ENCODE assay signal across 10 cellular contexts in the genomic region with DNA sequence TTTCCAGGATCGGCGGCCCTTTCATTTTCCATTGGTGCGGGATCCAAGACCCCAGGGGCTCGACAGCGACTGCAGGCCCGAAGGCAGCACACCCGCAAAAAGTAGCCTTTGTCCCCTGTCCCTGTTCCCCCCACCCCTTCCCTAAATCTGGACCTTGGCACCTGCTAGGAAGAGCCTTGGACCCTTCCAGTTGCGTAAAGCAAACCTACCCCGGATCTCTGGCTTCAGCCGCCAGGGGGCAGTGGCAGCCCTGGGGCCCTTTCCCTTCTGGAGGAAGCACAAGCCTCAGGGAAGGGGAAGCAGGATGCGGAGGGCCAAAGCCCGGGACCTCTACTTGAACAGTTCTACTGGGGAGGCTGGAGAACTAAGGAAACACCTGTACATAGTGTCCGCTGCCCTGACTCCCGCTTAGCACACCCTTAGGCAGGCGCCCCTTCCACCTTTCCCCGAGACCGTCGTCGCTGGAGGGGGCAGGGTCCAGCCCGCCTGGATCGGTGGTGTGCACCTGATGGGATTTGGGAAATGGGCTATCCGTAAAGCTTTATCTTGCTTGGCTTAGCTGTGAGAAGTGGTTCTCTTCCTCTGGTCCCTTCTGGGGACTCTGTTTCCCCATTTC. TPM values are rescaled to one million over a fixed set of nuclear protein-coding genes. Genes with fewer than 3 reads are reported as not detected.
DNase-seq lines count a peak whose midpoint lies in the region; ATAC-seq and TF ChIP-seq lines count a peak whose summit lies in the region.
"Not testable (repeated sequence)": the region's sequence is repeated elsewhere in the genome, so short reads cannot be mapped to it uniquely, and the experiment has no call there.
"Had no signal": no experiment of that assay in that cellular context is flagged by ENCODE, and none has a peak within 500 bp of the region (broad histone marks: within the 10 kb centered on the region; RNA-seq: fewer than 3 reads in every experiment).

No MANE protein-coding gene starts in this region.

- POLR2A ChIA-PET in IMR-90 (lab: Charles Lee; ENCODE audit: unreplicated experiment) = not testable (repeated sequence)

- H3K4me2 ChIP-seq in IMR-90 (ENCODE audit: low read depth, low read length) = not testable (repeated sequence)

- not testable (repeated sequence) for H3K27ac Mint-ChIP-seq in osteocyte (ENCODE audit: unreplicated experiment)

- H2AK9ac ChIP-seq in IMR-90 (replicated peaks; ENCODE audit: low read depth, low read length, poor library complexity) = not testable (repeated sequence)

- not testable (repeated sequence) for H3K4me3 ChIP-seq in IMR-90 (ENCODE audit: insufficient read depth, low read depth, low read length); Peyer's patch; body of pancreas; esophagus squamous epithelium; kidney epithelial cell (ENCODE audit: low read depth, low read length)

- not testable (repeated sequence) for H3K79me1 ChIP-seq in IMR-90 (ENCODE audit: low read depth in 1 of 2, low read length in 2 of 2)

- not testable (repeated sequence) for H4K5ac ChIP-seq in IMR-90 (ENCODE audit: low read depth, low read length)

- peak; percentile 67 for TF ChIP-seq CTCF in C4-2B (conservative IDR thresholded peaks at IDR 0.05)
- TF ChIP-seq CTCF in IMR-90 (conservative IDR thresholded peaks at IDR 0.05; ENCODE audit: low read depth, low read length) = 0 out of 2 replicates have a peak, but pooled peaks have one; percentile 8
- peak in 4 of 6 experiments; percentile 22 to 36 (median 32) for TF ChIP-seq CTCF in Peyer's patch (IDR thresholded peaks at IDR 0.05)
- peak; percentile 9 to 44 (median 34) for TF ChIP-seq CTCF in body of pancreas (IDR thresholded peaks at IDR 0.05)
- TF ChIP-seq CTCF in esophagus squamous epithelium (IDR thresholded peaks at IDR 0.05) = peak in 4 of 6 experiments; percentile 11 to 37 (median 20)
- TF ChIP-seq CTCF in kidney epithelial cell (IDR thresholded peaks at IDR 0.05; ENCODE audit: insufficient read depth, low read length, poor library complexity, severe bottlenecking) = peak; percentile 26
- TF ChIP-seq CTCF in osteocyte (IDR thresholded peaks at IDR 0.05) = peak; percentile 36

- not testable (repeated sequence) for H3K9me1 ChIP-seq in IMR-90 (ENCODE audit: insufficient read depth, low read length)

- not testable (repeated sequence) for H3K9me3 Mint-ChIP-seq in osteocyte (ENCODE audit: unreplicated experiment)

- not testable (repeated sequence) for H4K91ac ChIP-seq in IMR-90 (ENCODE audit: insufficient read depth, low read depth, low read length)

- H3K36me3 ChIP-seq in IMR-90 (ENCODE audit: control insufficient read depth, insufficient read depth, low read length) (peaks cover 15% of the 10 kb centered on the region; the same call in 1 of the 2 replicates), Peyer's patch (peaks cover 0 to 24% (median 0%) of the 10 kb centered on the region in 3 donors), esophagus squamous epithelium (peaks cover 0 to 55% (median 3%) of the 10 kb centered on the region in 3 donors)
- not testable (repeated sequence) for H3K36me3 ChIP-seq in body of pancreas (replicated peaks in 1 of 2; ENCODE audit: insufficient read depth in 1 of 2, low read depth in 2 of 2); kidney epithelial cell (ENCODE audit: control insufficient read depth, insufficient read depth, low read length)

- not testable (repeated sequence) for H2BK15ac ChIP-seq in IMR-90 (ENCODE audit: low read depth, low read length)

- H3K4me3 Mint-ChIP-seq in osteocyte (ENCODE audit: unreplicated experiment) = not testable (repeated sequence)

- intact Hi-C loops in IMR-90 (cut with micrococcal nuclease); body of pancreas (cut with DNase I); esophagus squamous epithelium (cut with DNase I): not testable (repeated sequence)

- not testable (repeated sequence) for H3K36me3 Mint-ChIP-seq in osteocyte (ENCODE audit: unreplicated experiment)

- not testable (repeated sequence) for H3K27me3 ChIP-seq in IMR-90 (ENCODE audit: control insufficient read depth, insufficient read depth, low read length); Peyer's patch; body of pancreas; esophagus squamous epithelium; kidney epithelial cell (ENCODE audit: control insufficient read depth, insufficient read depth, low read length)

- whole genome bisulfite sequencing in IMR-90 (ENCODE audit: extremely low coverage in 2 of 2, insufficient read length in 1 of 2), 2 experiments = no CpG with 5 or more reads among the region's 22 CpGs
- 63 to 84% methylated on average over 8 to 11 of the region's 22 CpGs for WGBS in body of pancreas, 2 donors
- 95% methylated on average over 4 of the region's 22 CpGs; no CpG with 5 or more reads in 1 of the 2 donors for WGBS in esophagus squamous epithelium, 2 donors

- H2AK5ac ChIP-seq in IMR-90 (ENCODE audit: low read depth, low read length) = not testable (repeated sequence)

- not testable (repeated sequence) for H3K23ac ChIP-seq in IMR-90 (ENCODE audit: low read depth, low read length)

- TF ChIP-seq RAD21 in IMR-90 (IDR thresholded peaks at IDR 0.05; ENCODE audit: low read length) = not testable (repeated sequence)

- H3K18ac ChIP-seq in IMR-90 (ENCODE audit: low read depth, low read length) = not testable (repeated sequence)

- not testable (repeated sequence) for H3K4ac ChIP-seq in IMR-90 (ENCODE audit: low read depth, low read length)

- not testable (repeated sequence) for H3K4me1 Mint-ChIP-seq in osteocyte (ENCODE audit: unreplicated experiment)

- H3K27me3 Mint-ChIP-seq in osteocyte (ENCODE audit: unreplicated experiment) = not testable (repeated sequence)

- not testable (repeated sequence) for BruUV-seq in IMR-90 (replicated peaks; lab: Mats Ljungman, UMichigan)

- not testable (repeated sequence) for H3K56ac ChIP-seq in IMR-90 (ENCODE audit: extremely low read depth, insufficient read depth, low read length)

- H3K9ac ChIP-seq in IMR-90 (ENCODE audit: low read depth, low read length) = not testable (repeated sequence)

- not testable (repeated sequence) for H2AFZ ChIP-seq in IMR-90 (replicated peaks; ENCODE audit: low read length, poor library complexity)

- not testable (repeated sequence) for H3K9me3 ChIP-seq in IMR-90 (ENCODE audit: control insufficient read depth, insufficient read depth, low read length); Peyer's patch; body of pancreas; esophagus squamous epithelium

- TF ChIP-seq POLR2A in IMR-90 (IDR thresholded peaks at IDR 0.05; ENCODE audit: low read depth, low read length); Peyer's patch (IDR thresholded peaks at IDR 0.05); body of pancreas (IDR thresholded peaks at IDR 0.05); esophagus squamous epithelium (IDR thresholded peaks at IDR 0.05): not testable (repeated sequence)

- H4K8ac ChIP-seq in IMR-90 (ENCODE audit: low read depth in 2 of 2, low read length in 2 of 2) = not testable (repeated sequence)

- in situ Hi-C loops in IMR-90 (cut with MboI; ENCODE audit: low sequenced_read_pairs) = not testable (repeated sequence)

- CTCF ChIA-PET in IMR-90 (lab: Yijun Ruan, JAX) = not testable (repeated sequence)

- not testable (repeated sequence) for DNase-seq in IMR-90; esophagus squamous epithelium (lab: John Stamatoyannopoulos, UW); kidney epithelial cell (ENCODE audit: low read depth); osteocyte (ENCODE audit: extremely low spot score, unreplicated experiment)
- DNase-seq in Peyer's patch (peak in 1 of 3 donors; percentile 39), body of pancreas (peak in 1 of 4 donors; percentile 28)

- H3K4me1 ChIP-seq in IMR-90 (ENCODE audit: control insufficient read depth, insufficient read depth, low read length); Peyer's patch; body of pancreas; esophagus squamous epithelium: not testable (repeated sequence)

- ATAC-seq in IMR-90 (ENCODE audit: low read depth) = peak; percentile 35; the same call in 1 of the 2 replicates
- peak; percentile 54 for ATAC-seq in body of pancreas

- dilution Hi-C loops in IMR-90 (cut with HindIII; ENCODE audit: low sequenced_read_pairs, unreplicated experiment) = not testable (repeated sequence)

- H4K20me1 ChIP-seq in IMR-90 (ENCODE audit: insufficient read depth, low read length) = not testable (repeated sequence)

- H3K14ac ChIP-seq in IMR-90 (replicated peaks; ENCODE audit: low read depth, low read length) = not testable (repeated sequence)

- not testable (repeated sequence) for H2BK20ac ChIP-seq in IMR-90 (ENCODE audit: low read depth, low read length)

- not testable (repeated sequence) for H2BK120ac ChIP-seq in IMR-90 (ENCODE audit: low read depth, low read length)

- H2BK5ac ChIP-seq in IMR-90 (ENCODE audit: low read depth, low read length, poor library complexity, severe bottlenecking) = not testable (repeated sequence)

- H3K27ac ChIP-seq in C4-2B; IMR-90 (ENCODE audit: insufficient read depth, low read length); Peyer's patch; body of pancreas; esophagus squamous epithelium: not testable (repeated sequence)

RNA-seq across cellular contexts. Expression of gene POM121, which starts 21.3 kb away (rescaled TPM):
- total RNA-seq in IMR-90 (2012; rRNA removed) (1.8 and 2.2 TPM in 2 replicates), Peyer's patch (10 to 100 TPM; 24.0 to 47.3 (median 37.1) TPM), body of pancreas (10 to 100 TPM; 14.0 to 22.1 TPM), esophagus squamous epithelium (10 to 100 TPM; 12.0 to 20.8 (median 15.7) TPM), kidney epithelial cell (17.8 and 21.0 TPM in 2 replicates), osteocyte (36.8 and 37.1 TPM in 2 replicates)
- polyA plus RNA-seq in IMR-90 (2012; rRNA removed) = 14.4 and 15.5 TPM in 2 replicates
- polyA plus RNA-seq in IMR-90 (2012; cell fraction: cytosol; rRNA removed) = 10.4 and 11.0 TPM in 2 replicates
- polyA plus RNA-seq in IMR-90 (2012; cell fraction: nucleus; rRNA removed; ENCODE audit: low replicate concordance) = 34.5 and 38.7 TPM in 2 replicates

RNA-seq across cellular contexts. Expression of gene TRIM74, which starts 23.0 kb away (rescaled TPM):
- not detected in 2 replicates for total RNA-seq in IMR-90 (2012; rRNA removed)
- polyA plus RNA-seq in IMR-90 (2012; rRNA removed) = 0.11 and 0.17 TPM in 2 replicates
- polyA plus RNA-seq in IMR-90 (2012; cell fraction: cytosol; rRNA removed) = 0.03 and 0.04 TPM in 2 replicates
- 0.52 and 0.57 TPM in 2 replicates for polyA plus RNA-seq in IMR-90 (2012; cell fraction: nucleus; rRNA removed; ENCODE audit: low replicate concordance)
- total RNA-seq in Peyer's patch = 1 to 10 TPM in 3 of 4 donors, not detected in 1; 1.8 to 3.2 (median 1.9) TPM
- 1 to 10 TPM in 1 of 2 donors, not detected in 1; 3.3 TPM for total RNA-seq in body of pancreas
- total RNA-seq in esophagus squamous epithelium = under 1 TPM in 1 of 4 donors, not detected in 3; 0.38 TPM
- 0.33 TPM in 1 of 2 replicates, not detected in the other for total RNA-seq in kidney epithelial cell
- 1.5 and 1.7 TPM in 2 replicates for total RNA-seq in osteocyte
- total RNA-seq: Daoy, vagina had no signal
- polyA plus RNA-seq: H1 had no signal

Comparison
In these comparisons a context has a peak if more than half of its experiments do, and no peak if none do; other contexts are left out.
1. CTCF ChIP-seq: peak in every context shown above with its lines; median percentile 67 in C4-2B; 36 in osteocyte; 34 in body of pancreas; 32 in Peyer's patch; 26 in kidney epithelial cell; 20 in esophagus squamous epithelium; 8 in IMR-90.